19 cellular contexts compared by ENCODE assay signal in genomic region chr3:193545304-193545703, GRCh38. TPM values are rescaled to one million over a fixed set of nuclear protein-coding genes. Genes with fewer than 3 reads are reported as not detected.
"Had no signal": no experiment of that assay in that cellular context is flagged by ENCODE, and none has a peak within 500 bp of the region (broad histone marks: within the 10 kb centered on the region; RNA-seq: fewer than 3 reads in every experiment).

No MANE protein-coding gene starts in this region.

- H3K27me3 ChIP-seq: colonic mucosa, foreskin keratinocyte, hepatocyte, testis, tibial nerve had no signal

- H3K4me1 ChIP-seq: colonic mucosa, foreskin keratinocyte, testis, tibial nerve had no signal

- H3K4me3 ChIP-seq: colonic mucosa, hepatocyte, testis, tibial nerve had no signal

- ATAC-seq: foreskin keratinocyte; left cardiac atrium; left ventricle myocardium superior; natural killer cell; right cardiac atrium; stimulated activated effector memory CD8-positive, alpha-beta T cell treated with anti-CD3 and anti-CD28 coated beads, Interleukin-12 subunit alpha, Interleukin-12 subunit beta, amount 100 ng/mL, for 72 hours; stimulated activated naive CD8-positive, alpha-beta T cell treated with anti-CD3 and anti-CD28 coated beads, Interleukin-15, Interleukin-2, amounts not matched to agents 100 U/mL and 50 U/mL, for 24 hours had no signal

- DNase-seq: colonic mucosa; dermis blood vessel endothelial cell; erythroblast; foreskin keratinocyte; head of caudate nucleus; kidney; left cardiac atrium; left ventricle myocardium superior; mammary epithelial cell; natural killer cell; right cardiac atrium; stimulated activated CD4-positive, alpha-beta T cell treated with anti-CD3 and anti-CD28 coated beads, Interleukin-4, amount 100 ng/mL, for 1 hour; stimulated activated CD8-positive, alpha-beta memory T cell treated with anti-CD3 and anti-CD28 coated beads, Interleukin-4, amount 100 ng/mL, for 48 hours; stimulated activated naive CD8-positive, alpha-beta T cell treated with anti-CD3 and anti-CD28 coated beads, Interleukin-15, Interleukin-2, amounts not matched to agents 100 U/mL and 50 U/mL, for 24 hours; testis had no signal

- H3K9me3 ChIP-seq: colonic mucosa, testis had no signal

- H3K27ac ChIP-seq: colonic mucosa, foreskin keratinocyte, hepatocyte, testis, tibial nerve had no signal

- H3K36me3 ChIP-seq: colonic mucosa, tibial nerve had no signal

RNA-seq across cellular contexts. Expression of gene ATP13A4, which starts 9.4 kb away (rescaled TPM):
- total RNA-seq: dermis blood vessel endothelial cell, foreskin keratinocyte, mesenteric fat pad had no signal
- polyA plus RNA-seq: foreskin keratinocyte had no signal
